20 cellular contexts compared by ENCODE assay signal in the genomic region with DNA sequence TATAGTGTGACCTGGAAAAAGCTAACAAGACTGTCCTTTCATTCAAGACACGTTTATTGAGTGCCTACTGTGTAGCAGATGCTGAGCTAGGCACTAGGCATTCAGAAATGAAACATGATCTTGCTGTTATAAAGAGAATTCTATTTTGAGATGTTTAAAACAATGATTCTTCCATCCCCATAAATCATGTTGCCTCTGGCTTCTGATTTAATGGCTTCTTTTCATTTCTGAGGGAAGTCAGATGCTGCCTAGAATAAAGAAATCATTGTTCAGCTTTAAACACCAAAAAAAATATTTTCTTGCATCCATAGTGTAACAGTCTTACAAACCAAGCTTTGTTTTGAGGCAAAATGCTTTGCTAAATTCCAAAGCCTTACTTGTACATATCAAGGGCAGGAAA.
"Had no signal": no experiment of that assay in that cellular context is flagged by ENCODE, and none has a peak within 500 bp of the region (broad histone marks: within the 10 kb centered on the region; RNA-seq: fewer than 3 reads in every experiment).

No MANE protein-coding gene starts in this region.

- H3K27ac Mint-ChIP-seq: activated naive CD4-positive, alpha-beta T cell treated with anti-CD3 and anti-CD28 coated beads, Interleukin-2, amount 50 U/mL, for 24 hours; naive thymus-derived CD8-positive, alpha-beta T cell; stimulated activated naive CD8-positive, alpha-beta T cell treated with anti-CD3 and anti-CD28 coated beads, Interleukin-15, amount 100 ng/mL, for 72 hours had no signal

- DNase-seq: activated CD4-positive, alpha-beta T cell treated with anti-CD3 and anti-CD28 coated beads, Interleukin-2, amount 50 U/mL, for 4 hours; activated gamma-delta T cell; cortex of kidney; gastrocnemius medialis; heart left ventricle; left ventricle myocardium superior; mesendoderm; naive thymus-derived CD8-positive, alpha-beta T cell; ovary; right lobe of liver; small intestine; stimulated activated CD4-positive, alpha-beta T cell treated with anti-CD3 and anti-CD28 coated beads, Interleukin-15, amount 100 ng/mL, for 24 hours; stimulated activated CD4-positive, alpha-beta T cell treated with anti-CD3 and anti-CD28 coated beads, Interleukin-2, amount 100 ng/mL, for 48 hours; stimulated activated naive CD8-positive, alpha-beta T cell treated with anti-CD3 and anti-CD28 coated beads, Interleukin-15, amount 100 ng/mL, for 72 hours; T-helper 2 cell; testis; upper lobe of left lung had no signal

- H3K27ac ChIP-seq: ascending aorta, gastrocnemius medialis, heart left ventricle, ovary, right lobe of liver, testis, upper lobe of left lung, VCaP had no signal

- H3K36me3 Mint-ChIP-seq: activated naive CD4-positive, alpha-beta T cell treated with anti-CD3 and anti-CD28 coated beads, Interleukin-2, amount 50 U/mL, for 24 hours; naive thymus-derived CD8-positive, alpha-beta T cell had no signal

- H3K4me3 ChIP-seq: ascending aorta, gastrocnemius medialis, heart left ventricle, ovary, right lobe of liver, testis, upper lobe of left lung had no signal

- H3K9me3 ChIP-seq: ascending aorta, gastrocnemius medialis, heart left ventricle, ovary, right lobe of liver, testis, upper lobe of left lung had no signal

- H3K27me3 ChIP-seq: ascending aorta, gastrocnemius medialis, ovary, right lobe of liver, testis, upper lobe of left lung had no signal

- H3K4me1 Mint-ChIP-seq: activated naive CD4-positive, alpha-beta T cell treated with anti-CD3 and anti-CD28 coated beads, Interleukin-2, amount 50 U/mL, for 24 hours; naive thymus-derived CD8-positive, alpha-beta T cell; stimulated activated naive CD8-positive, alpha-beta T cell treated with anti-CD3 and anti-CD28 coated beads, Interleukin-15, amount 100 ng/mL, for 72 hours had no signal

- H3K4me3 Mint-ChIP-seq: activated naive CD4-positive, alpha-beta T cell treated with anti-CD3 and anti-CD28 coated beads, Interleukin-2, amount 50 U/mL, for 24 hours; naive thymus-derived CD8-positive, alpha-beta T cell; stimulated activated naive CD8-positive, alpha-beta T cell treated with anti-CD3 and anti-CD28 coated beads, Interleukin-15, amount 100 ng/mL, for 72 hours had no signal

- H3K4me1 ChIP-seq: ascending aorta, gastrocnemius medialis, heart left ventricle, right lobe of liver, testis, upper lobe of left lung had no signal

- H3K27me3 Mint-ChIP-seq: activated naive CD4-positive, alpha-beta T cell treated with anti-CD3 and anti-CD28 coated beads, Interleukin-2, amount 50 U/mL, for 24 hours; naive thymus-derived CD8-positive, alpha-beta T cell; stimulated activated naive CD8-positive, alpha-beta T cell treated with anti-CD3 and anti-CD28 coated beads, Interleukin-15, amount 100 ng/mL, for 72 hours had no signal

- H3K36me3 ChIP-seq: ascending aorta, gastrocnemius medialis, heart left ventricle, ovary, right lobe of liver, upper lobe of left lung had no signal

- ATAC-seq: gastrocnemius medialis; heart left ventricle; left ventricle myocardium superior; naive thymus-derived CD8-positive, alpha-beta T cell; right lobe of liver; stimulated activated naive CD8-positive, alpha-beta T cell treated with anti-CD3 and anti-CD28 coated beads, Interleukin-15, amount 100 ng/mL, for 72 hours had no signal
